ENCODE assay signal across 2 cellular contexts in genomic region chr5:26364624-26365023, GRCh38.
DNase-seq lines count a peak whose midpoint lies in the region; ATAC-seq and TF ChIP-seq lines count a peak whose summit lies in the region.
"Not testable (repeated sequence)": the region's sequence is repeated elsewhere in the genome, so short reads cannot be mapped to it uniquely, and the experiment has no call there.

No MANE protein-coding gene starts in this region.

- intact Hi-C loops in MCF 10A (cut with micrococcal nuclease): not testable (repeated sequence)

- POLR2A ChIA-PET in MCF 10A (lab: Yijun Ruan, JAX): not testable (repeated sequence)

- BruUV-seq in MCF 10A (replicated peaks; lab: Mats Ljungman, UMichigan): not testable (repeated sequence)

- H3K9me3 Mint-ChIP-seq in MCF 10A (ENCODE audit: unreplicated experiment): peaks cover 27% of the 10 kb centered on the region

- H3K27me3 Mint-ChIP-seq in MCF 10A (ENCODE audit: insufficient read depth, unreplicated experiment): not testable (repeated sequence)

- CTCF ChIA-PET in MCF 10A (lab: Yijun Ruan, JAX): interaction anchor here (0.6 kb wide), 1 partner anchor 1729 kb away, joined by 3 read pairs; no protein-coding TSS in a partner anchor

- not testable (repeated sequence) for TF ChIP-seq CTCF in MCF 10A (IDR thresholded peaks at IDR 0.05; ENCODE audit: unreplicated experiment)

- not testable (repeated sequence) for H3K4me3 Mint-ChIP-seq in MCF 10A (ENCODE audit: unreplicated experiment)

- H3K27ac Mint-ChIP-seq in MCF 10A (ENCODE audit: low read depth, unreplicated experiment): not testable (repeated sequence)

- not testable (repeated sequence) for H3K4me1 Mint-ChIP-seq in MCF 10A (ENCODE audit: insufficient read depth, unreplicated experiment)

- H3K36me3 Mint-ChIP-seq in MCF 10A (ENCODE audit: insufficient read depth, unreplicated experiment): not testable (repeated sequence)

- peak; percentile 55 for ATAC-seq in left lobe of liver

- peak; percentile 1 for DNase-seq in MCF 10A (ENCODE audit: unreplicated experiment)
- peak; percentile 52 for DNase-seq in left lobe of liver (ENCODE audit: low spot score)
